9 cellular contexts compared by ENCODE assay signal in the genomic region with DNA sequence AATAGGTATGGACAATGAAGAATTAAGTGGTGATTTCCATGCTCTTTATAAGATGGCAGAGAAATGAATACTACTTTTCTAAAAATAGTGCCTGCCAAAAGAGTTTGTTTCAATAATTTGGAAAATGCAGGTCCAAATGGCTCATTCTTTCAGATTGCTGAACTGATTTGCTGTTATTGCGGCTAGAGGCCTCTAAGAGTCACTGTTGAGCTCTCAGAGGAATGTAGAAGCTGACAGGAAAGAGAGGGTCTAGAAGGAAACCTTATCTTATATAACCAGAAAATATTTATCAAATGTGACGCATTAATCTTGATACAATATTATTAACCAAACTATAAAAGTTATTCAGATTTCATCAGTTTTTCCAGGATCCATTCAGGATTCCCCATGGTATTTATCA.
DNase-seq lines count a peak whose midpoint lies in the region; ATAC-seq and TF ChIP-seq lines count a peak whose summit lies in the region.
"Had no signal": no experiment of that assay in that cellular context is flagged by ENCODE, and none has a peak within 500 bp of the region (broad histone marks: within the 10 kb centered on the region; RNA-seq: fewer than 3 reads in every experiment).

No MANE protein-coding gene starts in this region.

- ATAC-seq in HG03159 (IDR thresholded peaks at IDR 0.05; ENCODE audit: unreplicated experiment) (peak; percentile 64), lower lobe of right lung (no peak), HG03571 (IDR thresholded peaks at IDR 0.05; ENCODE audit: unreplicated experiment) (no peak), GM19328 (IDR thresholded peaks at IDR 0.05; ENCODE audit: unreplicated experiment) (no peak), GM18498 (IDR thresholded peaks at IDR 0.05; ENCODE audit: unreplicated experiment) (no peak), GM21526 (IDR thresholded peaks at IDR 0.05; ENCODE audit: low FRiP score, unreplicated experiment) (no peak)

- H3K9me3 ChIP-seq in lower lobe of right lung = no peaks in the 10 kb centered on the region
- H3K9me3 ChIP-seq: SJSA1 had no signal

- H3K4me1 ChIP-seq in lower lobe of right lung = no peaks in the 10 kb centered on the region
- H3K4me1 ChIP-seq: SJSA1 had no signal

- H3K4me3 ChIP-seq in WI38 (ENCODE audit: low read depth, low read length) (no peak overlapping the region), lower lobe of right lung (no peak overlapping the region)
- H3K4me3 ChIP-seq: SJSA1 had no signal

- no peaks in the 10 kb centered on the region for H3K36me3 ChIP-seq in lower lobe of right lung
- H3K36me3 ChIP-seq: SJSA1 had no signal

- peak; percentile 43 for TF ChIP-seq CTCF in WI38 (IDR thresholded peaks at IDR 0.05; ENCODE audit: low read depth, low read length)
- peak; percentile 53 for TF ChIP-seq CTCF in lower lobe of right lung (IDR thresholded peaks at IDR 0.05)

- H3K27me3 ChIP-seq in lower lobe of right lung (ENCODE audit: low read depth) = no peaks in the 10 kb centered on the region
- H3K27me3 ChIP-seq: SJSA1 had no signal

- peak; percentile 2 for DNase-seq in Daoy (ENCODE audit: low read depth)
- no peak for DNase-seq in lower lobe of right lung

- intact Hi-C loops in lower lobe of right lung (cut with DNase I) = no loop called here

- no peak overlapping the region for H3K27ac ChIP-seq in lower lobe of right lung
- H3K27ac ChIP-seq: SJSA1 had no signal
